Comparison of ENCODE assay signal across 8 cellular contexts in the genomic region with DNA sequence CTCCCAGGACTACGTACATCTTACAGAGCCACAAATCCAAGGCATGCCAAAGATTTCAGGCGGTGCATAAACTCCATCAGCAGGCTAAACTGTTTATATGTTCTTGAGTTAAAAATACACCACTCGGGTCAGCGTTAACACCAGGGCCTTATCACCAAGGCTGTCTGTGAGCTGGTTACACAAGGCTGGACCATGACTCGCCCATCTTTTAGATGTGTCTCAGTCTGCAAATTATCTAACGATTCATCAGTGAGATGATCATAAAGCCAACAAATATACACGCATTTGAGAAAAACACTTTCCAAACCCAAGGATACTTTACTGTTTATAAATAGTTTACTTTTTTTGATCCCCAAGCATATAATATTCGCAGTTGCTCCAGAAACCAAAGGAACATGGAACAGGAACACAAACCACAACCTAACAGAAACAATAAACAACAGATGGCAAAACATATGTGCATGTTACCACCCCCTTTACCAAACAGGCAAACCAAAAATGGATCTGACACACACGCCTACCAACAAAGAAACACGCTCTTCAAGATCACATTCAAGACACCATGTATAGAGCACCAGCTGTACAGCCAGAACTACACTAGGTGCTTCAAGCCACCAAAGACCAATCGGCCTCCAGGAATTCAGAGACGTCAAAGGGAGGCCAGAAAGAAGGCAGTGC. TPM values are rescaled to one million over a fixed set of nuclear protein-coding genes. Genes with fewer than 3 reads are reported as not detected.
A peak's percentile ranks its signal among the peaks of the same experiment; 100 is the strongest.
DNase-seq lines count a peak whose midpoint lies in the region; ATAC-seq and TF ChIP-seq lines count a peak whose summit lies in the region.

No MANE protein-coding gene starts in this region.

- H3K4me3 ChIP-seq in DOHH2 (ENCODE audit: low read length) (peak overlapping the region; percentile 13), fibroblast of pulmonary artery (replicated peaks; ENCODE audit: low read depth, low read length) (no peak overlapping the region), psoas muscle (no peak overlapping the region)

- H3K79me2 ChIP-seq in DOHH2 (ENCODE audit: control insufficient read depth, low read length), result peaks cover 100% of the 10 kb centered on the region

- H3K4me1 Mint-ChIP-seq in natural killer cell, result peaks cover 26 to 35% of the 10 kb centered on the region in 2 donors

- H3K36me3 ChIP-seq in DOHH2 (ENCODE audit: control insufficient read depth, low read length) (peaks cover 67% of the 10 kb centered on the region), psoas muscle (ENCODE audit: insufficient read depth in 1 of 2, low read depth in 1 of 2) (no peaks in the 10 kb centered on the region)

- H3K9me3 Mint-ChIP-seq in natural killer cell, result no peaks in the 10 kb centered on the region

- no peaks in the 10 kb centered on the region for H3K9me2 ChIP-seq in DOHH2 (replicated peaks; ENCODE audit: control insufficient read depth, low read length)

- H3K27me3 ChIP-seq in DOHH2 (ENCODE audit: control insufficient read depth, low read length), result no peaks in the 10 kb centered on the region
- H3K27me3 ChIP-seq in psoas muscle (ENCODE audit: insufficient read depth in 3 of 3, low read length in 2 of 3), result no peaks in the 10 kb centered on the region

- H3K27me3 Mint-ChIP-seq in natural killer cell (ENCODE audit: low read depth in 2 of 2), result peaks cover 0 to 18% of the 10 kb centered on the region in 2 donors

- H3K4me1 ChIP-seq in DOHH2 (ENCODE audit: control insufficient read depth, low read length), result peaks cover 100% of the 10 kb centered on the region
- peaks cover 90% of the 10 kb centered on the region for H3K4me1 ChIP-seq in psoas muscle

- WGBS in psoas muscle, 3 donors, result 44 to 61% (median 45%) methylated on average over 12 of the region's 12 CpGs

- H3K9me3 ChIP-seq in DOHH2 (ENCODE audit: control insufficient read depth, insufficient read depth, low read length), result peaks cover 5% of the 10 kb centered on the region; the same call in 1 of the 2 replicates
- no peaks in the 10 kb centered on the region for H3K9me3 ChIP-seq in psoas muscle

- no peak overlapping the region for H3K27ac Mint-ChIP-seq in natural killer cell

- DNase-seq in OCI-M1 (lab: John Stamatoyannopoulos, UW), result peak; percentile 32
- DNase-seq in fibroblast of pulmonary artery (ENCODE audit: low read depth), result peak; percentile 40
- no peak for DNase-seq in psoas muscle
- DNase-seq in activated CD8-positive, alpha-beta memory T cell treated with anti-CD3 and anti-CD28 coated beads, Interleukin-2, amount 50 U/mL, for 4 hours, result no peak
- DNase-seq in NCI-H2196 treated with DMSO at 0.1 percent for 48 hours (lab: John Stamatoyannopoulos, UW; ENCODE audit: unreplicated experiment), result no peak
- no peak for DNase-seq in natural killer cell

- ATAC-seq in psoas muscle (peak; percentile 38 to 79 (median 60)), GM21367 (IDR thresholded peaks at IDR 0.05; ENCODE audit: unreplicated experiment) (no peak), natural killer cell (no peak)

- H3K27ac ChIP-seq in DOHH2 (ENCODE audit: low read depth, low read length) (0 out of 2 replicates have a peak overlapping the region, but pooled peaks have one; percentile 3), psoas muscle (peak overlapping the region; percentile 90)

- H3K36me3 Mint-ChIP-seq in natural killer cell, result no peaks in the 10 kb centered on the region

- peak overlapping the region; percentile 37 for H3K4me2 ChIP-seq in DOHH2 (ENCODE audit: low read length)

- H3K4me3 Mint-ChIP-seq in natural killer cell, result no peak overlapping the region

- peaks cover 8% of the 10 kb centered on the region for H3F3A ChIP-seq in DOHH2 (ENCODE audit: control insufficient read depth, insufficient read depth)

- peaks cover 32% of the 10 kb centered on the region for H4K20me1 ChIP-seq in DOHH2 (ENCODE audit: control insufficient read depth, insufficient read depth, low read depth, low read length)

- no peak for TF ChIP-seq CTCF in DOHH2 (IDR thresholded peaks at IDR 0.05; ENCODE audit: low read depth, low read length, poor library complexity, severe bottlenecking)
- no peak for TF ChIP-seq CTCF in fibroblast of pulmonary artery (IDR thresholded peaks at IDR 0.05; ENCODE audit: low read length, missing control alignments)
- TF ChIP-seq CTCF in psoas muscle (IDR thresholded peaks at IDR 0.05), result no peak
- TF ChIP-seq CTCF in natural killer cell (IDR thresholded peaks at IDR 0.05), result no peak

- intact Hi-C loops in psoas muscle (cut with DNase I) (no loop called here), natural killer cell (cut with micrococcal nuclease) (no loop called here)

RNA-seq across cellular contexts. Expression of gene LRIG1, which starts 15.4 kb away (rescaled TPM):
- total RNA-seq in psoas muscle, result 100 to 1,000 TPM in 1 of 4 donors, 10 to 100 TPM in 3; 41.1 to 119 (median 49.8) TPM
- 10 to 100 TPM in 2 of 3 donors, 1 to 10 TPM in 1; 9.8 to 29.4 (median 29.0) TPM for polyA plus RNA-seq in psoas muscle
- total RNA-seq in natural killer cell, result 10 to 100 TPM in 1 of 3 donors, 1 to 10 TPM in 2; 5.5 to 10.6 (median 8.5) TPM

Comparison
In these comparisons a context has a peak if more than half of its experiments do, and no peak if none do; other contexts are left out.
1. DNase-seq: peak in OCI-M1 (single experiment) and fibroblast of pulmonary artery (single experiment); none in psoas muscle (0 of 2), activated CD8-positive, alpha-beta memory T cell treated with anti-CD3 and anti-CD28 coated beads, Interleukin-2, amount 50 U/mL, for 4 hours (single experiment), NCI-H2196 treated with DMSO at 0.1 percent for 48 hours (single experiment) and natural killer cell (single experiment).
2. ATAC-seq: peak in psoas muscle (4 of 4); none in GM21367 (single experiment) and natural killer cell (0 of 3).